Comparison of ENCODE assay signal across 1 cellular context in genomic region chr5:78983601-78984000, GRCh38.
TF ChIP-seq lines count a peak whose summit lies in the region.

No MANE protein-coding gene starts in this region.

TF ChIP-seq in WTC11, 78 proteins besides CTCF, POLR2A, EP300 and RAD21 (continued from another document):
- no peak for TF ChIP-seq STAT6 (CRISPR knock-in tag; conservative IDR thresholded peaks at IDR 0.05; ENCODE audit: low read depth)
- TF ChIP-seq NR1H2 (CRISPR knock-in tag; IDR thresholded peaks at IDR 0.05): no peak
- no peak for TF ChIP-seq E2F1 (CRISPR knock-in tag; IDR thresholded peaks at IDR 0.05)
- no peak for TF ChIP-seq MLX (CRISPR knock-in tag; IDR thresholded peaks at IDR 0.05)
- TF ChIP-seq ZNF671 (CRISPR knock-in tag; IDR thresholded peaks at IDR 0.05): no peak
